ENCODE assay signal across 24 cellular contexts in genomic region chr6:149593443-149593842, GRCh38.
"Had no signal": no experiment of that assay in that cellular context is flagged by ENCODE, and none has a peak within 500 bp of the region (broad histone marks: within the 10 kb centered on the region; RNA-seq: fewer than 3 reads in every experiment).

No MANE protein-coding gene starts in this region.

- H3K36me3 ChIP-seq: prostate gland had no signal

- H3K27ac ChIP-seq: dorsolateral prefrontal cortex, gastrocnemius medialis, neural progenitor cell, prostate gland, skin epidermis, spleen, thoracic aorta, tibial nerve, upper lobe of left lung had no signal

- H3K27me3 ChIP-seq: dorsolateral prefrontal cortex, gastrocnemius medialis, neural progenitor cell, spleen, tibial nerve, upper lobe of left lung had no signal

- H3K4me3 ChIP-seq: dorsolateral prefrontal cortex, gastrocnemius medialis, lung, mucosa of descending colon, neural progenitor cell, prostate gland, skin epidermis, spleen, thoracic aorta, tibial nerve, upper lobe of left lung had no signal

- ATAC-seq: esophagus mucosa; gastrocnemius medialis; left lobe of liver; mucosa of descending colon; natural killer cell treated with Interleukin-12 subunit alpha and Interleukin-12 subunit beta and Interleukin-15 and Interleukin-18, amount 100 ng/mL, for 72 hours; right cardiac atrium; stimulated activated naive B cell treated with anti-CD40 and anti-IgM and Interleukin-4, amounts not matched to agents 10 μg/mL and 1 μg/mL and 100 μg/mL, for 72 hours had no signal

- H3K4me1 ChIP-seq: gastrocnemius medialis, prostate gland, spleen, tibial nerve, upper lobe of left lung had no signal

- H3K9ac ChIP-seq: neural progenitor cell had no signal

- DNase-seq: cerebellar nuclear complex; dorsolateral prefrontal cortex; effector CD4-positive, alpha-beta T cell; foreskin fibroblast; gastrocnemius medialis; head of caudate nucleus; mucosa of descending colon; naive B cell; right cardiac atrium; spleen; stimulated activated CD4-positive, alpha-beta T cell treated with anti-CD3 and anti-CD28 coated beads, Interleukin-4, amount 100 ng/mL, for 4 hours; stimulated activated naive B cell treated with anti-CD40 and anti-IgM and Interleukin-4, amounts not matched to agents 10 μg/mL and 1 μg/mL and 100 μg/mL, for 72 hours; upper lobe of left lung had no signal

- H2AFZ ChIP-seq: neural progenitor cell had no signal

- FAIRE-seq: colon, urothelium cell line had no signal

- H3K4me2 ChIP-seq: neural progenitor cell had no signal

- H3K9me3 ChIP-seq: gastrocnemius medialis, mucosa of descending colon, prostate gland, spleen, thoracic aorta, tibial nerve, upper lobe of left lung had no signal
